8 cellular contexts compared by ENCODE assay signal in genomic region chr1:107965112-107965991, GRCh38. TPM values are rescaled to one million over a fixed set of nuclear protein-coding genes. Genes with fewer than 3 reads are reported as not detected.
DNase-seq lines count a peak whose midpoint lies in the region; ATAC-seq and TF ChIP-seq lines count a peak whose summit lies in the region.

Gene VAV3, minus strand, starts transcription at chr1:107965180. Its CDS starts 311 bp downstream, at chr1:107964869.

- H3K4me2 ChIP-seq in DOHH2 (ENCODE audit: low read length) (peak within 1 kb of the TSS; percentile 93), MM.1S (ENCODE audit: low read depth, low read length) (peak within 1 kb of the TSS; percentile 83)

- H3K4me1 Mint-ChIP-seq in brain, result peaks cover 31% of the 10 kb centered on the region

- peak within 1 kb of the TSS; percentile 94 to 99 (median 96) for H3K4me3 Mint-ChIP-seq in brain

- peak within 1 kb of the TSS; percentile 84 to 98 (median 89) for H3K27ac Mint-ChIP-seq in brain

- TF ChIP-seq CTCF in DOHH2 (IDR thresholded peaks at IDR 0.05; ENCODE audit: low read depth, low read length, poor library complexity, severe bottlenecking), result peak; percentile 55
- TF ChIP-seq CTCF in MM.1S (IDR thresholded peaks at IDR 0.05; ENCODE audit: low read length), result no peak
- TF ChIP-seq CTCF in brain (conservative IDR thresholded peaks at IDR 0.05), result peak; percentile 9 to 66

- ATAC-seq in GM21423 (IDR thresholded peaks at IDR 0.05; ENCODE audit: unreplicated experiment), result no peak

- peak within 1 kb of the TSS; percentile 61 for H2AFZ ChIP-seq in MM.1S (ENCODE audit: low read length)

- H3K27me3 ChIP-seq in DOHH2 (ENCODE audit: control insufficient read depth, low read length), result peaks cover 4% of the 10 kb centered on the region; the same call in 1 of the 2 replicates
- H3K27me3 ChIP-seq in MM.1S (replicated peaks; ENCODE audit: insufficient read depth, low read length), result no peaks in the 10 kb centered on the region
- peaks cover 3% of the 10 kb centered on the region for H3K27me3 ChIP-seq in rectal smooth muscle tissue (ENCODE audit: control insufficient read depth, insufficient read depth, low read length)

- DNase-seq in MM.1S (peak; percentile 35), T1000 (lab: John Stamatoyannopoulos, UW) (peak; percentile 74), hypothalamus (lab: John Stamatoyannopoulos, UW) (peak in 39 of 51 donors; percentile 2 to 75 (median 41))
- no peak for DNase-seq in NK-92 treated with Interleukin-12 subunit alpha and Interleukin-12 subunit beta, amount 100 ng/mL, for 24 hours (lab: John Stamatoyannopoulos, UW)

- peak within 1 kb of the TSS; percentile 85 for H3K4me3 ChIP-seq in DOHH2 (ENCODE audit: low read length)
- peak within 1 kb of the TSS; percentile 71 for H3K4me3 ChIP-seq in MM.1S (ENCODE audit: low read length)
- peak within 1 kb of the TSS; percentile 81 for H3K4me3 ChIP-seq in rectal smooth muscle tissue (ENCODE audit: low read length)

- no peaks in the 10 kb centered on the region for H3K79me2 ChIP-seq in DOHH2 (ENCODE audit: control insufficient read depth, low read length)
- H3K79me2 ChIP-seq in MM.1S (ENCODE audit: low read length), result no peaks in the 10 kb centered on the region

- H3K27me3 Mint-ChIP-seq in brain, result peaks cover 25% of the 10 kb centered on the region

- H3K9me3 ChIP-seq in DOHH2 (ENCODE audit: control insufficient read depth, insufficient read depth, low read length) (no peaks in the 10 kb centered on the region), MM.1S (replicated peaks; ENCODE audit: insufficient read depth, low read length) (no peaks in the 10 kb centered on the region)

- peaks cover 0 to 3% (median 0%) of the 10 kb centered on the region in 5 experiments for H3K9me3 Mint-ChIP-seq in brain

- H3K9ac ChIP-seq in MM.1S (ENCODE audit: low read length) (peak within 1 kb of the TSS; percentile 34), rectal smooth muscle tissue (ENCODE audit: low read length) (peak within 1 kb of the TSS; percentile 40)

- H3K36me3 ChIP-seq in DOHH2 (ENCODE audit: control insufficient read depth, low read length) (no peaks in the 10 kb centered on the region), MM.1S (replicated peaks; ENCODE audit: insufficient read depth, low read length) (no peaks in the 10 kb centered on the region), rectal smooth muscle tissue (ENCODE audit: control insufficient read depth, insufficient read depth, low read length) (no peaks in the 10 kb centered on the region)

- H3K9me2 ChIP-seq in DOHH2 (replicated peaks; ENCODE audit: control insufficient read depth, low read length) (no peaks in the 10 kb centered on the region), MM.1S (replicated peaks; ENCODE audit: insufficient read depth, low read length) (no peaks in the 10 kb centered on the region)

- H3K36me3 Mint-ChIP-seq in brain, result no peaks in the 10 kb centered on the region

- H3K27ac ChIP-seq in DOHH2 (ENCODE audit: low read depth, low read length) (peak within 1 kb of the TSS; percentile 47), MM.1S (ENCODE audit: low read length) (peak within 1 kb of the TSS; percentile 73; the same call in 1 of the 2 replicates), rectal smooth muscle tissue (ENCODE audit: low read depth, low read length) (peak within 1 kb of the TSS; percentile 3)

- H3F3A ChIP-seq in DOHH2 (ENCODE audit: control insufficient read depth, insufficient read depth) (peaks cover 12% of the 10 kb centered on the region; the same call in 1 of the 2 replicates), MM.1S (ENCODE audit: insufficient read depth, low read length) (peaks cover 16% of the 10 kb centered on the region)

- no peaks in the 10 kb centered on the region for H4K20me1 ChIP-seq in DOHH2 (ENCODE audit: control insufficient read depth, insufficient read depth, low read depth, low read length)
- no peaks in the 10 kb centered on the region for H4K20me1 ChIP-seq in MM.1S (ENCODE audit: insufficient read depth, low read length)

- peaks cover 23% of the 10 kb centered on the region for H3K4me1 ChIP-seq in DOHH2 (ENCODE audit: control insufficient read depth, low read length)
- H3K4me1 ChIP-seq in MM.1S (ENCODE audit: low read length), result 0 out of 2 replicates have a peak, but pooled peaks cover 9% of the 10 kb centered on the region
- no peaks in the 10 kb centered on the region for H3K4me1 ChIP-seq in rectal smooth muscle tissue (ENCODE audit: control insufficient read depth, insufficient read depth, low read length)

RNA-seq across cellular contexts. Expression of gene VAV3, which starts in this region (rescaled TPM):
- 0.87 TPM for polyA plus RNA-seq in brain (ENCODE audit: insufficient read depth, low read depth, low replicate concordance)

Comparison
In these comparisons a context has a peak if more than half of its experiments do, and no peak if none do; other contexts are left out.
1. H3K27ac ChIP-seq: peak in every context shown above with its lines; median percentile 73 in MM.1S; 47 in DOHH2; 3 in rectal smooth muscle tissue.